In genomic region chr12:7947011-7947410, GRCh38 we compare ENCODE assay signal across 2 cellular contexts.
TF ChIP-seq lines count a peak whose summit lies in the region.

No MANE protein-coding gene starts in this region.

TF ChIP-seq in HepG2, 621 proteins besides CTCF, POLR2A, EP300 and RAD21:
- TF ChIP-seq JUNB (CRISPR knock-in tag; IDR thresholded peaks at IDR 0.05; ENCODE audit: borderline replicate concordance): no peak
- peak; percentile 90 for TF ChIP-seq HNRNPK (IDR thresholded peaks at IDR 0.05; ENCODE audit: low read depth, low read length, poor library complexity, severe bottlenecking)

TF ChIP-seq in H1, 55 proteins besides CTCF, POLR2A, EP300 and RAD21:
- TF ChIP-seq E2F6 (IDR thresholded peaks at IDR 0.05) (no peak), HDAC6 (IDR thresholded peaks at IDR 0.05; ENCODE audit: low read depth, low read length) (no peak), TCF12 (IDR thresholded peaks at IDR 0.05; ENCODE audit: low read depth, low read length) (no peak), FOSL1 (IDR thresholded peaks at IDR 0.05; ENCODE audit: insufficient read depth, low read depth, low read length) (no peak), MAX (IDR thresholded peaks at IDR 0.05) (no peak), JUND (IDR thresholded peaks at IDR 0.05; ENCODE audit: low read length) (no peak), POU5F1 (IDR thresholded peaks at IDR 0.05; ENCODE audit: low read depth, low read length) (no peak), CHD7 (IDR thresholded peaks at IDR 0.05; ENCODE audit: insufficient replicate concordance, low read length) (no peak), SIRT6 (IDR thresholded peaks at IDR 0.05; ENCODE audit: low read length) (no peak)
